Comparison of ENCODE assay signal across 9 cellular contexts in the genomic region with DNA sequence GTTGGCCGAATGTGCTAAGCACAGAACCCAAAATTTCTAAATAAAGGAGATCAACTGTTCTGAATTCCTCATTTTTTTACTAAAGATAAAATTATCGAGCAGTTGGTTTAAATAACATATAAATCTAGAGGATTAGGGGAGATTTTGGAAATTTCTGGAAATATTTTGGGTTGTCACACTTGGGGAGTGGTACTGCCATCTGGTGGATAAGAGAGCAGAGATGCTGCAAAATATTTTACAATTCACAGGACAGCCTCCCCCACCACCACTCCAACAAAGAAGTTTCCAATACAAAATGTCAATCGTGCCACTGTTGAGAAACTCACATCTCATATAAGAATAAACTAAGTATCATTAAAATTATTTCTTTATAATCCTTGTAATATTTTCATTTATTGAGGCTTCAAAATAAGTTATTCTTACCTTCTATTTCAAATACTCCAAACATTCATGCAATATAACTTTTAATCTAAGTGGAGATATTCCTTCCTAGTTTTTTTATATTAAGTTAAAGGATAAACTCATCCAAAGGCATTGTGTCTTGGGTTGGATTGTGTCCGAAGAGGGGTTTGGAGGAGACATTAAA. TPM values are rescaled to one million over a fixed set of nuclear protein-coding genes. Genes with fewer than 3 reads are reported as not detected.
A peak's percentile ranks its signal among the peaks of the same experiment; 100 is the strongest.
DNase-seq lines count a peak whose midpoint lies in the region; ATAC-seq and TF ChIP-seq lines count a peak whose summit lies in the region.
"Had no signal": no experiment of that assay in that cellular context is flagged by ENCODE, and none has a peak within 500 bp of the region (broad histone marks: within the 10 kb centered on the region; RNA-seq: fewer than 3 reads in every experiment).

No MANE protein-coding gene starts in this region.

- TF ChIP-seq CTCF in GM13977 (IDR thresholded peaks at IDR 0.05; ENCODE audit: extremely low read depth, insufficient read depth, missing control alignments) (peak; percentile 52), OCI-LY7 (conservative IDR thresholded peaks at IDR 0.05; ENCODE audit: low read length) (peak; percentile 90), fibroblast of mammary gland (conservative IDR thresholded peaks at IDR 0.05; ENCODE audit: control insufficient read depth, insufficient read depth, low read depth, low read length) (peak; percentile 70), ovary (IDR thresholded peaks at IDR 0.05) (peak; percentile 56 to 87 (median 78)), coronary artery (IDR thresholded peaks at IDR 0.05) (no peak)

- TF ChIP-seq EP300 in ovary (IDR thresholded peaks at IDR 0.05) = no peak

- 37 to 41% (median 40%) methylated on average over 4 of the region's 4 CpGs for WGBS in ovary, 3 donors

- no peak overlapping the region for H3K4me2 ChIP-seq in OCI-LY7 (ENCODE audit: low read length)

- H3K4me1 ChIP-seq in OCI-LY7 (ENCODE audit: insufficient read depth, low read length, poor library complexity, severe bottlenecking) (no peaks in the 10 kb centered on the region), ovary (ENCODE audit: insufficient read depth) (peaks cover 5% of the 10 kb centered on the region)

- no peak for ATAC-seq in GM21381 (IDR thresholded peaks at IDR 0.05; ENCODE audit: unreplicated experiment)
- no peak for ATAC-seq in GM18907 (IDR thresholded peaks at IDR 0.05; ENCODE audit: unreplicated experiment)
- ATAC-seq in HG02763 (IDR thresholded peaks at IDR 0.05; ENCODE audit: unreplicated experiment) = no peak

- no peaks in the 10 kb centered on the region for H3K27me3 ChIP-seq in ovary

- H3K9me2 ChIP-seq in OCI-LY7 (ENCODE audit: insufficient read depth, low read length) = no peaks in the 10 kb centered on the region

- no TSS peak for BruUV-seq in OCI-LY7 (replicated peaks; lab: Mats Ljungman, UMichigan)

- in situ Hi-C loops in GM13977 (cut with MboI; ENCODE audit: low pct_unique_long_range_greater_than_20kb, low sequenced_read_pairs, unreplicated experiment) = no loop called here

- POLR2A ChIA-PET in OCI-LY7 (lab: Charles Lee) = no interaction called here

- H3K79me2 ChIP-seq in OCI-LY7 (ENCODE audit: insufficient read depth, low read depth, low read length) = no peaks in the 10 kb centered on the region

- intact Hi-C loops in OCI-LY7 (cut with micrococcal nuclease; ENCODE audit: unreplicated experiment) (loop anchor here (2.0 to 5.0 kb wide), 2 partner anchors 197 to 265 kb away; no protein-coding TSS in a partner anchor), ovary (cut with DNase I) (loop anchor here in 3 of 4 donors (2.0 to 5.0 kb wide), 3 partner anchors 185 to 195 kb away; no protein-coding TSS in a partner anchor)

- DNase-seq in GM13977 (ENCODE audit: low spot score) (peak; percentile 32), OCI-LY7 (ENCODE audit: low spot score) (peak; percentile 33), fibroblast of mammary gland (ENCODE audit: low read depth) (peak; percentile 57), ovary (peak in 2 of 5 donors; percentile 36 to 49), coronary artery (ENCODE audit: low spot score) (no peak)

- H3K36me3 ChIP-seq in OCI-LY7 (ENCODE audit: insufficient read depth, low read length) (no peaks in the 10 kb centered on the region), ovary (no peaks in the 10 kb centered on the region)

- H3K4me3 ChIP-seq in OCI-LY7 (ENCODE audit: low read depth, low read length, poor library complexity, severe bottlenecking) = no peak overlapping the region
- no peak overlapping the region for H3K4me3 ChIP-seq in fibroblast of mammary gland (ENCODE audit: control insufficient read depth, low read depth, low read length)
- no peak overlapping the region for H3K4me3 ChIP-seq in ovary
- H3K4me3 ChIP-seq in coronary artery = no peak overlapping the region

- no peaks in the 10 kb centered on the region for H4K20me1 ChIP-seq in OCI-LY7 (ENCODE audit: insufficient read depth, low read length)

- H3K9me3 ChIP-seq in OCI-LY7 (ENCODE audit: low read length) = no peaks in the 10 kb centered on the region
- no peaks in the 10 kb centered on the region for H3K9me3 ChIP-seq in ovary

- CTCF ChIA-PET in OCI-LY7 (lab: Charles Lee; ENCODE audit: unreplicated experiment) = no interaction called here

- no peak for TF ChIP-seq POLR2A in ovary (IDR thresholded peaks at IDR 0.05)

- H3K27ac ChIP-seq in OCI-LY7 (ENCODE audit: low read depth, low read length, poor library complexity, severe bottlenecking) (no peak overlapping the region), ovary (no peak overlapping the region), coronary artery (no peak overlapping the region)

- H2AFZ ChIP-seq in OCI-LY7 (ENCODE audit: low read length) = no peak overlapping the region

RNA-seq across cellular contexts. Expression of a gene that starts 17.0 kb away (rescaled TPM):
- not detected in 2 replicates for total RNA-seq in OCI-LY7 (2014; rRNA removed; shearing (Covaris generic))
- total RNA-seq in OCI-LY7 (2022) (not detected in 2 replicates), ovary (100 to 1,000 TPM in 4 of 7 donors, 10 to 100 TPM in 3; 84.4 to 218 (median 110) TPM)
- 10 to 100 TPM; 69.2 to 78.0 TPM for polyA plus RNA-seq in ovary
- total RNA-seq: T-helper 1 cell treated with Interleukin-12 subunit alpha and Interleukin-12 subunit beta and Interleukin-4 antibody, amounts not matched to agents 30 ng/mL and 1 ng/mL, for 36 hours had no signal

Comparison
In these comparisons a context has a peak if more than half of its experiments do, and no peak if none do; other contexts are left out.
1. RNA of a gene that starts 17.0 kb away (total RNA-seq): 84.4 to 218 TPM in ovary; not detected in OCI-LY7; every median in the first group is over 10 times any median in the second.